8 cellular contexts compared by ENCODE assay signal in the genomic region with DNA sequence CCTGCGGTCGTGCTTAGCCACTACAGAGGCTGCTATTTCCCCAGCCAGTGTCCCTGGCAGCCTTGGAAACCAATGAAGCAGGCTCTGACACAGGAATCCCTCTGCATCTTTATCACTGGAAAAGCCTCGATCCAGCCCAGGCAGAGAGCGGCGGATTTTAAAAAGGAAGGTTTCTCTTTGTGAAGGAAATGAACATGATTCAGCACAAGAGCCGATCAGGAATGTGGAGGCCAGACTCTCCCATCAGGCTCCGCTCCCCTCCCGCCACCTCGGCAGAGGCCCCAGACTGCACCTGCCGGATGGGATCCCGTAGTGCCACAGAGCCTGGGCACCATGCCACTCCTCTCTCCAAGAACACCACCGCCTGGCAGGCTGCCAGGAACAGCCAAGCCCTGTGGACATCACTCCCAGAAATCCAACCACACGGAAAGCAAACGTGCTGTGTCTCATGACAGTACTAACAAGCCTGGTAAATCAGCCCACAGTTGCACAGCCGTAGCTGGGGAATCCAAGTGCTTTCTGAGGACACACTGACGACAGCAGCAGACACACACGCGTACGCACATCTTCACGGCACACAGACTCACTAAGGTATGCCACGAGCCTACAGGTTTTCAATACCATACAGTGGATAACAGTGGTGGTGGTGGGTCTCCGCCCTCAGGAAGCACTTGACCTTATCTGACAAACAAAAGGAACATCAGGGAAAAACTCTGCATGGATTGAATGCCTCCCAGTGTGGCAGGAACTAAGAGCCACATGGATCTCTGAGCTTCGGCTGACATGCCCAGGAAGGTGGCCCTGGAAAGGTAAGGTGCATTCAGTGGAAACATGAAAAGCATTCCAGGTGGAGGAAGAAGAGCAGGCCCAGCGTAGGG. TPM values are rescaled to one million over a fixed set of nuclear protein-coding genes. Genes with fewer than 3 reads are reported as not detected.
DNase-seq lines count a peak whose midpoint lies in the region; ATAC-seq and TF ChIP-seq lines count a peak whose summit lies in the region.

No MANE protein-coding gene starts in this region.

- TF ChIP-seq EP300 in suprapubic skin (IDR thresholded peaks at IDR 0.05) = no peak

- DNase-seq in Caki2 (ENCODE audit: low read depth) (peak; percentile 59), NCI-H2107 treated with DMSO at 0.1 percent for 48 hours (lab: John Stamatoyannopoulos, UW; ENCODE audit: unreplicated experiment) (peak; percentile 91), chondrocyte (ENCODE audit: low spot score) (peak; percentile 99), left kidney (ENCODE audit: low read depth, low spot score) (peak; percentile 41), suprapubic skin (ENCODE audit: low spot score in 2 of 2) (peak; percentile 87 to 90)
- DNase-seq in activated naive CD4-positive, alpha-beta T cell treated with anti-CD3 and anti-CD28 coated beads, Interleukin-2, amount 50 U/mL, for 72 hours (ENCODE audit: low spot score in 2 of 2) = no peak

- H3K27me3 Mint-ChIP-seq in chondrocyte (ENCODE audit: low read depth) = no peaks in the 10 kb centered on the region

- no peaks in the 10 kb centered on the region for H3K9me3 Mint-ChIP-seq in chondrocyte (ENCODE audit: low read depth)
- no peaks in the 10 kb centered on the region for H3K9me3 Mint-ChIP-seq in activated naive CD4-positive, alpha-beta T cell treated with anti-CD3 and anti-CD28 coated beads, Interleukin-2, amount 50 U/mL, for 72 hours

- ATAC-seq in GM18907 (IDR thresholded peaks at IDR 0.05; ENCODE audit: unreplicated experiment) (no peak), HG03139 (IDR thresholded peaks at IDR 0.05; ENCODE audit: unreplicated experiment) (no peak)
- ATAC-seq in activated naive CD4-positive, alpha-beta T cell treated with anti-CD3 and anti-CD28 coated beads, Interleukin-2, amount 50 U/mL, for 72 hours = no peak

- peak overlapping the region; percentile 48 for H3K27ac ChIP-seq in suprapubic skin

- H3K27me3 ChIP-seq in suprapubic skin = peaks cover 3% of the 10 kb centered on the region

- no peaks in the 10 kb centered on the region for H3K36me3 ChIP-seq in suprapubic skin

- H3K9me3 ChIP-seq in suprapubic skin = no peaks in the 10 kb centered on the region

- H3K4me1 ChIP-seq in suprapubic skin = peaks cover 43% of the 10 kb centered on the region

- H3K36me3 Mint-ChIP-seq in chondrocyte (ENCODE audit: low read depth) = no peaks in the 10 kb centered on the region
- no peaks in the 10 kb centered on the region for H3K36me3 Mint-ChIP-seq in activated naive CD4-positive, alpha-beta T cell treated with anti-CD3 and anti-CD28 coated beads, Interleukin-2, amount 50 U/mL, for 72 hours

- peak; percentile 4 for TF ChIP-seq CTCF in chondrocyte (IDR thresholded peaks at IDR 0.05)
- TF ChIP-seq CTCF in suprapubic skin (IDR thresholded peaks at IDR 0.05) = no peak

- 23% methylated on average over 16 of the region's 24 CpGs for WGBS in suprapubic skin

- peaks cover 43% of the 10 kb centered on the region for H3K4me1 Mint-ChIP-seq in chondrocyte (ENCODE audit: low read depth)

- H3K4me3 ChIP-seq in suprapubic skin = peak overlapping the region; percentile 30

- no peak for TF ChIP-seq POLR2A in suprapubic skin (IDR thresholded peaks at IDR 0.05)

- peak overlapping the region; percentile 51 for H3K4me3 Mint-ChIP-seq in chondrocyte (ENCODE audit: unreplicated experiment)

- peak overlapping the region; percentile 98 for H3K27ac Mint-ChIP-seq in chondrocyte (ENCODE audit: unreplicated experiment)
- no peak overlapping the region for H3K27ac Mint-ChIP-seq in activated naive CD4-positive, alpha-beta T cell treated with anti-CD3 and anti-CD28 coated beads, Interleukin-2, amount 50 U/mL, for 72 hours

- in situ Hi-C loops in Caki2 (cut with HindIII; ENCODE audit: low pct_unique_long_range_greater_than_20kb, low sequenced_read_pairs) = no loop called here

RNA-seq across cellular contexts. Expression of gene LRRC75A, which starts 5.4 kb away (rescaled TPM):
- total RNA-seq in Caki2 (2014; rRNA removed; shearing (Covaris generic); ENCODE audit: low replicate concordance) = 0.06 and 1.1 TPM in 2 replicates
- total RNA-seq in chondrocyte (2.2 to 4.1 TPM (median 2.3 TPM) in 3 replicates), suprapubic skin (under 1 TPM; 0.64 to 0.99 (median 0.90) TPM)
- total RNA-seq in activated naive CD4-positive, alpha-beta T cell treated with anti-CD3 and anti-CD28 coated beads, Interleukin-2, amount 50 U/mL, for 72 hours = 1 to 10 TPM in 1 of 2 donors, under 1 TPM in 1; 0.41 to 1.4 TPM

Comparison
In these comparisons a context has a peak if more than half of its experiments do, and no peak if none do; other contexts are left out.
1. DNase-seq: peak in Caki2 (single experiment), NCI-H2107 treated with DMSO at 0.1 percent for 48 hours (single experiment), chondrocyte (single experiment), left kidney (single experiment) and suprapubic skin (2 of 2); none in activated naive CD4-positive, alpha-beta T cell treated with anti-CD3 and anti-CD28 coated beads, Interleukin-2, amount 50 U/mL, for 72 hours (0 of 2).